8 cellular contexts compared by ENCODE assay signal in the genomic region with DNA sequence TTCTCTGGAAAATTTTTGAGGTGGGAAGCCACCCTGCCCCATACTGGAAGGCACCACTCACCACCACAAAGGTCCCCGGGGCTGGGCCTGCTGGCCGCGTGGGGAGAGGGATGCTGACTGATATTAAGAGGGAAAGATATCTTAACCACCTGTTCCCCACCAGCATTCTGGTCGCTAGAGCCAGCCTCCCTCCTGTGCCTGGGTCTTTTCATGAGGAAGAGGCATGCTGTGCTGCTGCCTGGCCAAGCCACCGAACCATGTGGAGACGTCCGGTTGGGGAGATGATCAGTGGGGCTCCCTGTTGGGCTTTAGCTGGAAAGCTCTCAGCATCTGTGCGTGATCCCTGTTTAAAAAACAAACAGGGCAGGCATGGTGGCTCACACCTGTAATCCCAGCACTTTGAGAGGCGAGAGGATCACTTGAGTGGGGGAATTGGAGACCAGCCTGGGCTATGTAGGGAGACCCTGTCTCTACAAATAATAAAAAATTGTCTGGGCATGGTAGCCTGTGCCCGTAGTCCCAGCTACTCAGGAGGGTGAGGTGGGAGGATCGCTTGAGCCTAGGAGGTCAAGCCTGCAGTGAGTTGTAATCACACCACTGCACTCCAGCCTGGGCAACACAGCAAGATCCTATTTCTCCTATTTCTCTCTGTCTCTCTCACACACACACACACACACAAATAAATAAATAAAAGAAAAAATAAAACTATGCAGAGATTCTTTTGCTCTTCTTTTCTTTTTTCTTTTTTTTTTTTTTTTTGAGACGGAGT. TPM values are rescaled to one million over a fixed set of nuclear protein-coding genes. Genes with fewer than 3 reads are reported as not detected.
DNase-seq lines count a peak whose midpoint lies in the region; ATAC-seq and TF ChIP-seq lines count a peak whose summit lies in the region.

No MANE protein-coding gene starts in this region.

- no peak for TF ChIP-seq POLR2A in esophagus squamous epithelium (IDR thresholded peaks at IDR 0.05)

- H3F3A ChIP-seq in neural progenitor cell (ENCODE audit: low read depth) = peaks cover 22% of the 10 kb centered on the region

- peak overlapping the region; percentile 93 for H3K4me2 ChIP-seq in neural progenitor cell

- H3K4me3 ChIP-seq in esophagus squamous epithelium = peak overlapping the region; percentile 74 to 97 (median 90)
- H3K4me3 ChIP-seq in neural progenitor cell = peak overlapping the region; percentile 84

- H2AFZ ChIP-seq in neural progenitor cell (replicated peaks) = peak overlapping the region; percentile 81

- H3K4me1 ChIP-seq in esophagus squamous epithelium (peaks cover 20 to 58% (median 22%) of the 10 kb centered on the region in 3 donors), neural progenitor cell (peaks cover 5% of the 10 kb centered on the region)

- H3K36me3 ChIP-seq in esophagus squamous epithelium (peaks cover 0 to 22% (median 0%) of the 10 kb centered on the region in 3 donors), neural progenitor cell (no peaks in the 10 kb centered on the region)

- no peaks in the 10 kb centered on the region for H3K9me3 ChIP-seq in esophagus squamous epithelium
- no peaks in the 10 kb centered on the region for H3K9me3 ChIP-seq in neural progenitor cell (ENCODE audit: low read depth)

- H3K9me3 Mint-ChIP-seq in activated CD4-positive, alpha-beta memory T cell treated with anti-CD3 and anti-CD28 coated beads for 36 hours = no peaks in the 10 kb centered on the region
- H3K9me3 Mint-ChIP-seq in neural progenitor cell = no peaks in the 10 kb centered on the region

- CTCF ChIA-PET in activated CD4-positive, alpha-beta memory T cell treated with anti-CD3 and anti-CD28 coated beads for 36 hours (lab: Charles Lee) = interaction anchor here (1.5 kb wide), 1 partner anchor 119 kb away, joined by 4 read pairs; no protein-coding TSS in a partner anchor

- peak overlapping the region; percentile 54 for H3K9ac ChIP-seq in neural progenitor cell

- H3K27me3 ChIP-seq in esophagus squamous epithelium (no peaks in the 10 kb centered on the region), neural progenitor cell (no peaks in the 10 kb centered on the region)

- POLR2A ChIA-PET in activated CD4-positive, alpha-beta memory T cell treated with anti-CD3 and anti-CD28 coated beads for 36 hours (lab: Charles Lee) = interaction anchor here (1.0 to 3.5 kb wide), 3 partner anchors 12 to 120 kb away, joined by 3 to 19 read pairs (median 6); a partner anchor contains a TSS

- DNase-seq in AG20443 (ENCODE audit: low spot score) = peak; percentile 38
- peak; percentile 16 for DNase-seq in HK-2 (ENCODE audit: unreplicated experiment)
- DNase-seq in activated CD4-positive, alpha-beta memory T cell treated with anti-CD3 and anti-CD28 coated beads for 36 hours = peak; percentile 67
- DNase-seq in esophagus squamous epithelium (lab: John Stamatoyannopoulos, UW) = no peak
- DNase-seq in neural progenitor cell (ENCODE audit: low spot score) = peak; percentile 52
- no peak for DNase-seq in NCI-H2196 treated with DMSO at 0.1 percent for 48 hours (lab: John Stamatoyannopoulos, UW; ENCODE audit: unreplicated experiment)
- no peak for DNase-seq in NCI-H1105 treated with DMSO at 0.1 percent for 48 hours (lab: John Stamatoyannopoulos, UW)

- H3K27ac ChIP-seq in esophagus squamous epithelium (peak overlapping the region; percentile 92 to 95 (median 94)), neural progenitor cell (no peak overlapping the region)

- WGBS in esophagus squamous epithelium, 2 donors = 35 to 45% methylated on average over 7 to 12 of the region's 12 CpGs

- H3K27me3 Mint-ChIP-seq in activated CD4-positive, alpha-beta memory T cell treated with anti-CD3 and anti-CD28 coated beads for 36 hours = peaks cover 3% of the 10 kb centered on the region
- peaks cover 3% of the 10 kb centered on the region for H3K27me3 Mint-ChIP-seq in neural progenitor cell (ENCODE audit: insufficient read depth, low read depth)

- peaks cover 47% of the 10 kb centered on the region for H3K79me2 ChIP-seq in neural progenitor cell (ENCODE audit: low read depth)

- peak overlapping the region; percentile 98 for H3K4me3 Mint-ChIP-seq in activated CD4-positive, alpha-beta memory T cell treated with anti-CD3 and anti-CD28 coated beads for 36 hours
- peak overlapping the region; percentile 99 for H3K4me3 Mint-ChIP-seq in neural progenitor cell

- H4K20me1 ChIP-seq in neural progenitor cell (ENCODE audit: low read depth) = no peaks in the 10 kb centered on the region

- intact Hi-C loops in activated CD4-positive, alpha-beta memory T cell treated with anti-CD3 and anti-CD28 coated beads for 36 hours (cut with micrococcal nuclease) = loop anchor here (2.0 to 10.0 kb wide), 3 partner anchors 97 to 306 kb away; a partner anchor contains a TSS
- intact Hi-C loops in esophagus squamous epithelium (cut with DNase I) = no loop called here

- peaks cover 39% of the 10 kb centered on the region for H3K4me1 Mint-ChIP-seq in activated CD4-positive, alpha-beta memory T cell treated with anti-CD3 and anti-CD28 coated beads for 36 hours (ENCODE audit: low read depth)
- H3K4me1 Mint-ChIP-seq in neural progenitor cell = peaks cover 20% of the 10 kb centered on the region

- H3K36me3 Mint-ChIP-seq in activated CD4-positive, alpha-beta memory T cell treated with anti-CD3 and anti-CD28 coated beads for 36 hours = peaks cover 7% of the 10 kb centered on the region
- peaks cover 2% of the 10 kb centered on the region for H3K36me3 Mint-ChIP-seq in neural progenitor cell

- peak overlapping the region; percentile 100 for H3K27ac Mint-ChIP-seq in activated CD4-positive, alpha-beta memory T cell treated with anti-CD3 and anti-CD28 coated beads for 36 hours
- H3K27ac Mint-ChIP-seq in neural progenitor cell = peak overlapping the region; percentile 99

- TF ChIP-seq CTCF in esophagus squamous epithelium (IDR thresholded peaks at IDR 0.05) (no peak), neural progenitor cell (IDR thresholded peaks at IDR 0.05) (no peak)

- no peak for ATAC-seq in HG03354 (IDR thresholded peaks at IDR 0.05; ENCODE audit: poor library complexity, severe bottlenecking, unreplicated experiment)

RNA-seq across cellular contexts. Expression of a gene that starts 1.0 kb away (rescaled TPM):
- total RNA-seq in activated CD4-positive, alpha-beta memory T cell treated with anti-CD3 and anti-CD28 coated beads for 36 hours = 10 to 100 TPM; 21.2 to 23.7 TPM
- total RNA-seq in esophagus squamous epithelium = 10 to 100 TPM; 12.4 to 19.5 (median 17.0) TPM
- total RNA-seq in neural progenitor cell (ENCODE audit: low replicate concordance) = 7.3 and 14.0 TPM in 2 replicates

RNA-seq across cellular contexts. Expression of a gene that starts 1.2 kb away (rescaled TPM):
- total RNA-seq in activated CD4-positive, alpha-beta memory T cell treated with anti-CD3 and anti-CD28 coated beads for 36 hours = 1 to 10 TPM; 3.3 to 4.9 TPM
- total RNA-seq in esophagus squamous epithelium (1 to 10 TPM; 1.1 to 9.2 (median 7.5) TPM), neural progenitor cell (ENCODE audit: low replicate concordance) (4.2 and 6.4 TPM in 2 replicates)

Comparison
In these comparisons a context has a peak if more than half of its experiments do, and no peak if none do; other contexts are left out.
1. DNase-seq: peak in AG20443 (single experiment), HK-2 (single experiment), activated CD4-positive, alpha-beta memory T cell treated with anti-CD3 and anti-CD28 coated beads for 36 hours (single experiment) and neural progenitor cell (single experiment); none in esophagus squamous epithelium (single experiment), NCI-H2196 treated with DMSO at 0.1 percent for 48 hours (single experiment) and NCI-H1105 treated with DMSO at 0.1 percent for 48 hours (single experiment).